In genomic region chr13:23375007-23375971, GRCh38 we compare ENCODE assay signal across 8 cellular contexts. TPM values are rescaled to one million over a fixed set of nuclear protein-coding genes. Genes with fewer than 3 reads are reported as not detected.
DNase-seq lines count a peak whose midpoint lies in the region; ATAC-seq and TF ChIP-seq lines count a peak whose summit lies in the region.

No MANE protein-coding gene starts in this region.

- DNase-seq in NCI-H1694 (lab: John Stamatoyannopoulos, UW), result peak; percentile 75
- DNase-seq in T-helper 17 cell, result peak; percentile 93 to 98 (median 97)
- DNase-seq in ascending aorta (ENCODE audit: low spot score in 2 of 2), result peak; percentile 90 to 98
- DNase-seq in hepatic stellate cell (ENCODE audit: low spot score), result peak; percentile 94
- DNase-seq in aorta, result peak; percentile 97 to 99

- H3K36me3 Mint-ChIP-seq in T-helper 17 cell (ENCODE audit: low read depth), result peaks cover 7% of the 10 kb centered on the region

- H3K9me3 ChIP-seq in T-helper 17 cell (ENCODE audit: control insufficient read depth, low read length, poor library complexity, severe bottlenecking) (no peaks in the 10 kb centered on the region), ascending aorta (no peaks in the 10 kb centered on the region), aorta (ENCODE audit: control insufficient read depth, low read length) (no peaks in the 10 kb centered on the region)

- H3K27me3 ChIP-seq in ascending aorta, result no peaks in the 10 kb centered on the region
- H3K27me3 ChIP-seq in rectal smooth muscle tissue (ENCODE audit: control insufficient read depth, insufficient read depth, low read length), result no peaks in the 10 kb centered on the region
- no peaks in the 10 kb centered on the region for H3K27me3 ChIP-seq in aorta (ENCODE audit: control insufficient read depth in 1 of 2, insufficient read depth in 2 of 2, low read length in 1 of 2)

- TF ChIP-seq CTCF in ascending aorta (IDR thresholded peaks at IDR 0.05), result peak in 2 of 3 experiments; percentile 14 to 43

- H3K36me3 ChIP-seq in ascending aorta (peaks cover 5 to 7% of the 10 kb centered on the region in 2 donors), rectal smooth muscle tissue (ENCODE audit: control insufficient read depth, insufficient read depth, low read length) (no peaks in the 10 kb centered on the region), aorta (ENCODE audit: control insufficient read depth in 1 of 2, insufficient read depth in 2 of 2, low read length in 1 of 2) (no peaks in the 10 kb centered on the region)

- WGBS in aorta, 2 donors, result 1% methylated on average over 51 to 116 of the region's 116 CpGs

- ATAC-seq in HG02870 (IDR thresholded peaks at IDR 0.05; ENCODE audit: unreplicated experiment), result peak; percentile 80
- peak; percentile 91 for ATAC-seq in T-helper 17 cell
- peak; percentile 97 for ATAC-seq in aorta (ENCODE audit: low FRiP score)

- peak overlapping the region; percentile 16 for H3K27ac Mint-ChIP-seq in T-helper 17 cell

- peaks cover 12 to 20% of the 10 kb centered on the region in 2 donors for H3K4me1 ChIP-seq in ascending aorta
- H3K4me1 ChIP-seq in rectal smooth muscle tissue (ENCODE audit: control insufficient read depth, insufficient read depth, low read length), result peaks cover 15% of the 10 kb centered on the region
- peaks cover 0 to 3% of the 10 kb centered on the region in 2 donors for H3K4me1 ChIP-seq in aorta (ENCODE audit: control insufficient read depth in 1 of 2, insufficient read depth in 2 of 2, low read length in 2 of 2)

- H3K27ac ChIP-seq in ascending aorta, result peak overlapping the region; percentile 91 to 92
- H3K27ac ChIP-seq in rectal smooth muscle tissue (ENCODE audit: low read depth, low read length), result peak overlapping the region; percentile 93
- peak overlapping the region; percentile 33 to 88 for H3K27ac ChIP-seq in aorta (ENCODE audit: low read depth in 1 of 2, low read length in 2 of 2)

- H3K4me3 ChIP-seq in ascending aorta, result peak overlapping the region; percentile 90 to 92
- H3K4me3 ChIP-seq in rectal smooth muscle tissue (ENCODE audit: low read length), result peak overlapping the region; percentile 80
- peak overlapping the region; percentile 52 to 72 for H3K4me3 ChIP-seq in aorta (ENCODE audit: low read length in 2 of 2)

- peak overlapping the region; percentile 78 for H3K4me3 Mint-ChIP-seq in T-helper 17 cell

- intact Hi-C loops in ascending aorta (cut with DNase I), result loop anchor here (1.0 to 10.0 kb wide), 8 partner anchors 52 to 1930 kb away; partner anchors contain the start of genes MIPEP, NUP58, TNFRSF19 and ZDHHC20
- intact Hi-C loops in aorta (cut with DNase I), result loop anchor here (1.0 to 5.0 kb wide), 6 partner anchors 37 to 897 kb away; partner anchors contain the start of gene SACS (in 1 of the 2)

- H3K9ac ChIP-seq in rectal smooth muscle tissue (ENCODE audit: low read length), result peak overlapping the region; percentile 66

- H3K27me3 Mint-ChIP-seq in T-helper 17 cell, result no peaks in the 10 kb centered on the region

- H3K4me1 Mint-ChIP-seq in T-helper 17 cell, result peaks cover 47% of the 10 kb centered on the region

- peak; percentile 84 for TF ChIP-seq POLR2A in GM15510 (IDR thresholded peaks at IDR 0.05; ENCODE audit: borderline replicate concordance, extremely low read depth, insufficient read length)

RNA-seq across cellular contexts. Expression of gene SACS, which starts 58.2 kb away (rescaled TPM):
- total RNA-seq in T-helper 17 cell (10 to 100 TPM; 15.5 to 19.1 TPM), ascending aorta (13.1 TPM), aorta (10 to 100 TPM; 35.8 to 79.0 TPM)
- polyA plus RNA-seq in aorta, result 10 to 100 TPM in 1 of 2 donors, 1 to 10 TPM in 1; 3.0 to 16.7 TPM

Comparison
In these comparisons a context has a peak if more than half of its experiments do, and no peak if none do; other contexts are left out.
1. Peak in every context shown above with its lines: DNase-seq, ATAC-seq, H3K4me3 ChIP-seq and H3K27ac ChIP-seq.